1 cellular context compared by ENCODE assay signal in the genomic region with DNA sequence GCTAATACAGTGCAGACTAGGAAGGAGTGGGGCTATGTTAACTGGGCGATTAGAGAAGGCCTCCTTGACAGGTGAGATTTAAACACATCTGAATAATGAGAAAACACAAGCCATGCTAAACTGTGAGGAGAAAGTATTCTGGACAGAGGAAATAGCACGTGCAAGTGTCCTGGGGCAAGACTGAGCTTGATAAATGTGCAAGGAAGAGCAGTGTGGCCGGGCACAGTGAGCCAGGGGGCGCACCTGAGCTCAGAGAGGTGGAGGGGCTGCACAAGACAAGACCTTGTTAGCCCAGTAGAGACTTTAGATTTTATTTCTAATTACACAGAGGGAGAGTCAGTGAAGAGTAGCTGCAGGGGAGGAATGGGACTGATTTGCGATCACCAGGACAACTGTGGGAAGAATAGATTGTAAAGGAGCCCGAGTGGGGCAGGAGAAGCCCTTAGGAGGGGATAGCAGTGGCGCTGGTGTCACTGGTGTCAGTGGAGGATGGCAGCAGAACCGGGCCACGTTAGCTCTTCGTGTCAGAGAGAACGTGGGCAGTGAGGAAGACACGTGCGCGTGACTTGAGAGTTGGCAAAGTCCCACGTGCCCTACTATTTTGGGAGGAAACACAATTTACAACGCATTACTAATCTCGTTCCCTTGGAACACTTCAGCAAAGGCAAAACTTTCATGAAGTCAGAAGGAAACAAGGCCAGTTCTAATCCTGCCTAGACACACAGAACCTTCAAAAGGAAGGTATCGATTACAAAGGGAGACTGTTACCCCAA.
TF ChIP-seq lines count a peak whose summit lies in the region.

No MANE protein-coding gene starts in this region.

TF ChIP-seq in H1, 55 proteins besides CTCF, POLR2A, EP300 and RAD21:
- TF ChIP-seq BACH1 (IDR thresholded peaks at IDR 0.05; ENCODE audit: low read length) (no peak), SP2 (IDR thresholded peaks at IDR 0.05; ENCODE audit: low read length) (no peak), RNF2 (IDR thresholded peaks at IDR 0.05; ENCODE audit: borderline replicate concordance, low read depth, low read length, missing control alignments, poor library complexity, severe bottlenecking) (no peak), HDAC2 (IDR thresholded peaks at IDR 0.05; ENCODE audit: borderline replicate concordance in 1 of 2, low read depth in 2 of 2, low read length in 2 of 2) (peak in 1 of 2 experiments; percentile 79; a peak in 1 of 4 replicates), KDM1A (IDR thresholded peaks at IDR 0.05; ENCODE audit: borderline replicate concordance, low read length) (peak; percentile 98), KDM4A (IDR thresholded peaks at IDR 0.05; ENCODE audit: low read depth, low read length, severe bottlenecking) (no peak), SIX5 (IDR thresholded peaks at IDR 0.05; ENCODE audit: low read depth, low read length) (no peak), ASH2L (IDR thresholded peaks at IDR 0.05; ENCODE audit: low read length) (no peak), TBP (IDR thresholded peaks at IDR 0.05; ENCODE audit: low read depth, low read length) (no peak), HDAC6 (IDR thresholded peaks at IDR 0.05; ENCODE audit: low read depth, low read length) (no peak)
- TF ChIP-seq, protein P1, sequence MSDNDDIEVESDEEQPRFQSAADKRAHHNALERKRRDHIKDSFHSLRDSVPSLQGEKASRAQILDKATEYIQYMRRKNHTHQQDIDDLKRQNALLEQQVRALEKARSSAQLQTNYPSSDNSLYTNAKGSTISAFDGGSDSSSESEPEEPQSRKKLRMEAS (IDR thresholded peaks at IDR 0.05) = no peak
TF ChIP-seq in H1: peak in this region for 2.
